ENCODE assay signal across 27 cellular contexts in genomic region chr4:98544141-98544817, GRCh38.
DNase-seq lines count a peak whose midpoint lies in the region; ATAC-seq and TF ChIP-seq lines count a peak whose summit lies in the region.
"Had no signal": no experiment of that assay in that cellular context is flagged by ENCODE, and none has a peak within 500 bp of the region (broad histone marks: within the 10 kb centered on the region; RNA-seq: fewer than 3 reads in every experiment).

No MANE protein-coding gene starts in this region.

- H3K4me1 Mint-ChIP-seq in activated naive CD4-positive, alpha-beta T cell treated with anti-CD3 and anti-CD28 coated beads, Interleukin-2, amount 50 U/mL, for 24 hours, result peaks cover 20% of the 10 kb centered on the region
- H3K4me1 Mint-ChIP-seq in stimulated activated naive CD8-positive, alpha-beta T cell treated with anti-CD3 and anti-CD28 coated beads, Interleukin-15, amount 100 ng/mL, for 72 hours, result peaks cover 16% of the 10 kb centered on the region
- H3K4me1 Mint-ChIP-seq: mesothelial cell of epicardium had no signal

- peak; percentile 81 for ATAC-seq in stimulated activated naive CD8-positive, alpha-beta T cell treated with anti-CD3 and anti-CD28 coated beads, Interleukin-15, amount 100 ng/mL, for 72 hours
- ATAC-seq: activated CD8-positive, alpha-beta memory T cell treated with anti-CD3 and anti-CD28 coated beads, Interleukin-2, amount 10 ng/mL, durations not matched to agents 7 days and 5 days; left ventricle myocardium superior; natural killer cell treated with Interleukin-12 subunit alpha and Interleukin-12 subunit beta and Interleukin-15 and Interleukin-18, amount 100 ng/mL, for 72 hours; right lobe of liver had no signal

- H3K4me1 ChIP-seq in thyroid gland, result peaks cover 7 to 10% of the 10 kb centered on the region in 2 donors
- H3K4me1 ChIP-seq: right lobe of liver had no signal

- no peak overlapping the region for H3K4me3 Mint-ChIP-seq in activated naive CD4-positive, alpha-beta T cell treated with anti-CD3 and anti-CD28 coated beads, Interleukin-2, amount 50 U/mL, for 24 hours
- peak overlapping the region in 1 of 2 donors; percentile 51 for H3K4me3 Mint-ChIP-seq in stimulated activated naive CD8-positive, alpha-beta T cell treated with anti-CD3 and anti-CD28 coated beads, Interleukin-15, amount 100 ng/mL, for 72 hours
- H3K4me3 Mint-ChIP-seq: activated CD8-positive, alpha-beta memory T cell treated with anti-CD3 and anti-CD28 coated beads, Interleukin-2, amount 10 ng/mL, durations not matched to agents 7 days and 5 days; CD14-positive monocyte; dendritic cell treated with granulocyte-macrophage colony-stimulating factor and Interleukin-4, amounts not matched to agents 40 ng/mL and 50 ng/mL, for 4 days; H9; mesothelial cell of epicardium; natural killer cell treated with Interleukin-12 subunit alpha and Interleukin-12 subunit beta and Interleukin-15 and Interleukin-18, amount 100 ng/mL, for 72 hours had no signal

- H3K27ac Mint-ChIP-seq in activated naive CD4-positive, alpha-beta T cell treated with anti-CD3 and anti-CD28 coated beads, Interleukin-2, amount 50 U/mL, for 24 hours, result peak overlapping the region; percentile 15
- H3K27ac Mint-ChIP-seq in stimulated activated naive CD8-positive, alpha-beta T cell treated with anti-CD3 and anti-CD28 coated beads, Interleukin-15, amount 100 ng/mL, for 72 hours, result peak overlapping the region in 1 of 2 donors; percentile 52
- H3K27ac Mint-ChIP-seq: activated CD8-positive, alpha-beta memory T cell treated with anti-CD3 and anti-CD28 coated beads, Interleukin-2, amount 10 ng/mL, durations not matched to agents 7 days and 5 days; CD14-positive monocyte; dendritic cell treated with granulocyte-macrophage colony-stimulating factor and Interleukin-4, amounts not matched to agents 40 ng/mL and 50 ng/mL, for 4 days; mesothelial cell of epicardium had no signal

- no peak for TF ChIP-seq CTCF in thyroid gland (IDR thresholded peaks at IDR 0.05)

- no peak overlapping the region for H3K27ac ChIP-seq in thyroid gland
- H3K27ac ChIP-seq: cardiac muscle cell, HL-60, right lobe of liver, stomach, transverse colon had no signal

- DNase-seq in activated naive CD4-positive, alpha-beta T cell treated with anti-CD3 and anti-CD28 coated beads, Interleukin-2, amount 50 U/mL, for 16 hours, result no peak
- DNase-seq in NCI-H446 treated with DMSO at 0.1 percent for 48 hours (lab: John Stamatoyannopoulos, UW), result peak; percentile 61
- peak; percentile 67 to 89 for DNase-seq in cerebellar nuclear complex (lab: John Stamatoyannopoulos, UW)
- no peak for DNase-seq in stimulated activated naive CD8-positive, alpha-beta T cell treated with anti-CD3 and anti-CD28 coated beads, Interleukin-15, amount 100 ng/mL, for 72 hours
- DNase-seq in thyroid gland, result no peak
- DNase-seq in NCI-H187 (lab: John Stamatoyannopoulos, UW), result no peak
- DNase-seq: activated CD8-positive, alpha-beta memory T cell treated with anti-CD3 and anti-CD28 coated beads, Interleukin-2, amount 10 ng/mL, durations not matched to agents 7 days and 5 days; activated effector memory CD4-positive, alpha-beta T cell treated with Interleukin-2 at 50 U/mL for 16 hours; anterior cingulate cortex; H9; islet precursor cell; left ventricle myocardium superior; NCI-H1092; NCI-H2081; posterior cingulate gyrus; right lobe of liver; SK-N-SH; stomach; T-helper 9 cell; transverse colon had no signal

- intact Hi-C loops in thyroid gland (cut with DNase I), result no loop called here

- no peaks in the 10 kb centered on the region for H3K27me3 ChIP-seq in thyroid gland
- H3K27me3 ChIP-seq: cardiac muscle cell, right lobe of liver, stomach, transverse colon had no signal

- TF ChIP-seq POLR2A in thyroid gland (IDR thresholded peaks at IDR 0.05), result no peak

- H3K9me3 ChIP-seq in thyroid gland, result no peaks in the 10 kb centered on the region
- H3K9me3 ChIP-seq: right lobe of liver, SK-N-SH, stomach, transverse colon had no signal

- no peaks in the 10 kb centered on the region for H3K36me3 Mint-ChIP-seq in activated naive CD4-positive, alpha-beta T cell treated with anti-CD3 and anti-CD28 coated beads, Interleukin-2, amount 50 U/mL, for 24 hours
- H3K36me3 Mint-ChIP-seq: activated CD8-positive, alpha-beta memory T cell treated with anti-CD3 and anti-CD28 coated beads, Interleukin-2, amount 10 ng/mL, durations not matched to agents 7 days and 5 days; CD14-positive monocyte; mesothelial cell of epicardium; natural killer cell treated with Interleukin-12 subunit alpha and Interleukin-12 subunit beta and Interleukin-15 and Interleukin-18, amount 100 ng/mL, for 72 hours had no signal

- whole genome bisulfite sequencing in thyroid gland, 2 donors, result 83 to 91% methylated on average over 5 of the region's 5 CpGs

- H3K4me3 ChIP-seq in thyroid gland (replicated peaks in 1 of 3), result no peak overlapping the region
- H3K4me3 ChIP-seq: cardiac muscle cell, right lobe of liver, stomach, transverse colon had no signal

- H3K27me3 Mint-ChIP-seq in activated naive CD4-positive, alpha-beta T cell treated with anti-CD3 and anti-CD28 coated beads, Interleukin-2, amount 50 U/mL, for 24 hours, result no peaks in the 10 kb centered on the region
- no peaks in the 10 kb centered on the region for H3K27me3 Mint-ChIP-seq in stimulated activated naive CD8-positive, alpha-beta T cell treated with anti-CD3 and anti-CD28 coated beads, Interleukin-15, amount 100 ng/mL, for 72 hours
- H3K27me3 Mint-ChIP-seq: activated CD8-positive, alpha-beta memory T cell treated with anti-CD3 and anti-CD28 coated beads, Interleukin-2, amount 10 ng/mL, durations not matched to agents 7 days and 5 days; dendritic cell treated with granulocyte-macrophage colony-stimulating factor and Interleukin-4, amounts not matched to agents 40 ng/mL and 50 ng/mL, for 4 days; natural killer cell treated with Interleukin-12 subunit alpha and Interleukin-12 subunit beta and Interleukin-15 and Interleukin-18, amount 100 ng/mL, for 72 hours had no signal

- H3K36me3 ChIP-seq in thyroid gland, result no peaks in the 10 kb centered on the region
- H3K36me3 ChIP-seq: cardiac muscle cell, right lobe of liver, stomach, transverse colon had no signal

- no peaks in the 10 kb centered on the region for H3K9me3 Mint-ChIP-seq in activated naive CD4-positive, alpha-beta T cell treated with anti-CD3 and anti-CD28 coated beads, Interleukin-2, amount 50 U/mL, for 24 hours
- H3K9me3 Mint-ChIP-seq in stimulated activated naive CD8-positive, alpha-beta T cell treated with anti-CD3 and anti-CD28 coated beads, Interleukin-15, amount 100 ng/mL, for 72 hours, result no peaks in the 10 kb centered on the region
- H3K9me3 Mint-ChIP-seq: dendritic cell treated with granulocyte-macrophage colony-stimulating factor and Interleukin-4, amounts not matched to agents 40 ng/mL and 50 ng/mL, for 4 days; H9; mesothelial cell of epicardium; natural killer cell treated with Interleukin-12 subunit alpha and Interleukin-12 subunit beta and Interleukin-15 and Interleukin-18, amount 100 ng/mL, for 72 hours had no signal

Comparison
In these comparisons a context has a peak if more than half of its experiments do, and no peak if none do; other contexts are left out.
1. DNase-seq: peak in NCI-H446 treated with DMSO at 0.1 percent for 48 hours (single experiment) and cerebellar nuclear complex (2 of 2); none in activated naive CD4-positive, alpha-beta T cell treated with anti-CD3 and anti-CD28 coated beads, Interleukin-2, amount 50 U/mL, for 16 hours (single experiment), stimulated activated naive CD8-positive, alpha-beta T cell treated with anti-CD3 and anti-CD28 coated beads, Interleukin-15, amount 100 ng/mL, for 72 hours (0 of 2), thyroid gland (0 of 2) and NCI-H187 (0 of 2).